8 cellular contexts compared by ENCODE assay signal in genomic region chr16:87383522-87384161, GRCh38. TPM values are rescaled to one million over a fixed set of nuclear protein-coding genes. Genes with fewer than 3 reads are reported as not detected.
DNase-seq lines count a peak whose midpoint lies in the region; ATAC-seq and TF ChIP-seq lines count a peak whose summit lies in the region.

Gene FBXO31, minus strand, starts transcription at chr16:87383776. Its CDS starts 32 bp downstream, at chr16:87383744.

- peak within 1 kb of the TSS; percentile 60 to 99 (median 94) for H3K27ac ChIP-seq in dorsolateral prefrontal cortex

- TF ChIP-seq POLR2A in lower leg skin (IDR thresholded peaks at IDR 0.05) = peak in 1 of 2 donors; percentile 68

- H3K4me3 ChIP-seq in dorsolateral prefrontal cortex (peak within 1 kb of the TSS; percentile 61 to 94 (median 80)), lower leg skin (ENCODE audit: low read depth, poor library complexity, severe bottlenecking) (peak within 1 kb of the TSS; percentile 80)

- no peaks in the 10 kb centered on the region for H3K27me3 ChIP-seq in dorsolateral prefrontal cortex

- ATAC-seq in GM19025 (IDR thresholded peaks at IDR 0.05; ENCODE audit: low read depth, unreplicated experiment) (peak; percentile 36), HG03354 (IDR thresholded peaks at IDR 0.05; ENCODE audit: poor library complexity, severe bottlenecking, unreplicated experiment) (peak; percentile 51)

- intact Hi-C loops in dorsolateral prefrontal cortex (cut with DNase I) = loop anchor here (2.0 to 10.0 kb wide), 3 partner anchors 59 to 819 kb away; partner anchors contain the start of genes C16orf95 (in 2 of the 2) and FOXC2 (in 1 of the 2)
- intact Hi-C loops in lower leg skin (cut with DNase I; ENCODE audit: low total_unique reads) = no loop called here

- TF ChIP-seq CTCF in dorsolateral prefrontal cortex (IDR thresholded peaks at IDR 0.05 in 54 of 56, conservative IDR thresholded peaks at IDR 0.05 in 2 of 56; ENCODE audit: low read depth in 1 of 56, partially characterized antibody in 56 of 56) = peak in 15 of 56 donors; percentile 3 to 51 (median 13)
- TF ChIP-seq CTCF in lower leg skin (IDR thresholded peaks at IDR 0.05) = peak in 1 of 3 donors; percentile 56

- peak; percentile 72 for DNase-seq in AML-193 (lab: John Stamatoyannopoulos, UW)
- DNase-seq in NCI-H526 treated with DMSO at 0.1 percent for 48 hours (lab: John Stamatoyannopoulos, UW) = peak; percentile 47
- DNase-seq in activated CD4-positive, alpha-beta T cell treated with anti-CD3 and anti-CD28 coated beads, Interleukin-2, amount 50 U/mL, for 48 hours = peak; percentile 91 to 92
- peak; percentile 81 to 96 (median 87) for DNase-seq in dorsolateral prefrontal cortex
- peak; percentile 74 to 98 for DNase-seq in lower leg skin (ENCODE audit: low spot score in 2 of 2)
- peak; percentile 85 to 94 for DNase-seq in stimulated activated CD4-positive, alpha-beta T cell treated with anti-CD3 and anti-CD28 coated beads, Interleukin-4, amount 100 ng/mL, for 48 hours (ENCODE audit: low read depth in 2 of 2)

- 0% methylated on average over 31 to 52 of the region's 90 CpGs for WGBS in lower leg skin, 2 donors

RNA-seq across cellular contexts. Expression of gene FBXO31, which starts in this region (rescaled TPM):
- total RNA-seq in dorsolateral prefrontal cortex (100 to 1,000 TPM in 6 of 120 experiments, 10 to 100 TPM in 114; 43.6 to 107 (median 78.8) TPM), lower leg skin (100 to 1,000 TPM in 2 of 4 donors, 10 to 100 TPM in 2; 64.3 to 127 (median 84.1) TPM)

Comparison
In these comparisons a context has a peak if more than half of its experiments do, and no peak if none do; other contexts are left out.
1. Peak in every context shown above with its lines: DNase-seq, ATAC-seq, H3K4me3 ChIP-seq and H3K27ac ChIP-seq.